In genomic region chr9:37574996-37575395, GRCh38 we compare ENCODE assay signal across 10 cellular contexts. TPM values are rescaled to one million over a fixed set of nuclear protein-coding genes. Genes with fewer than 3 reads are reported as not detected.
A peak's percentile ranks its signal among the peaks of the same experiment; 100 is the strongest.
DNase-seq lines count a peak whose midpoint lies in the region; ATAC-seq and TF ChIP-seq lines count a peak whose summit lies in the region.
"Had no signal": no experiment of that assay in that cellular context is flagged by ENCODE, and none has a peak within 500 bp of the region (broad histone marks: within the 10 kb centered on the region; RNA-seq: fewer than 3 reads in every experiment).

No MANE protein-coding gene starts in this region.

- ATAC-seq in sciatic nerve (no peak), GM18870 (IDR thresholded peaks at IDR 0.05; ENCODE audit: unreplicated experiment) (no peak)

- H3K4me1 Mint-ChIP-seq in endodermal cell: peaks cover 38% of the 10 kb centered on the region

- no peaks in the 10 kb centered on the region for H3K9me3 Mint-ChIP-seq in endodermal cell

- TF ChIP-seq CTCF in endodermal cell (conservative IDR thresholded peaks at IDR 0.05): no peak
- no peak for TF ChIP-seq CTCF in ovary (IDR thresholded peaks at IDR 0.05)

- no peak for TF ChIP-seq POLR2A in ovary (IDR thresholded peaks at IDR 0.05)

- H3K9me3 ChIP-seq in endodermal cell (ENCODE audit: control insufficient read depth, low read length) (no peaks in the 10 kb centered on the region), ovary (no peaks in the 10 kb centered on the region)

- intact Hi-C loops in ovary (cut with DNase I) (loop anchor here in 2 of 4 donors (5.0 to 10.0 kb wide), 3 partner anchors 88 to 210 kb away; partner anchors contain the start of genes EXOSC3 (in 1 of the 2) and POLR1E (in 1 of the 2)), sciatic nerve (cut with DNase I) (no loop called here)

- H3K36me3 ChIP-seq in endodermal cell (ENCODE audit: control insufficient read depth, insufficient read depth, low read length): peaks cover 15% of the 10 kb centered on the region
- H3K36me3 ChIP-seq in ovary: no peaks in the 10 kb centered on the region

- H3K27ac Mint-ChIP-seq in endodermal cell: no peak overlapping the region

- peak overlapping the region; percentile 56 for H3K9ac ChIP-seq in endodermal cell (ENCODE audit: extremely low read depth, low read length, poor library complexity, severe bottlenecking)

- WGBS in endodermal cell (ENCODE audit: insufficient coverage in 1 of 2, insufficient read length in 1 of 2), 2 experiments: 70 to 90% methylated on average over 1 to 4 of the region's 4 CpGs
- 48 to 59% (median 53%) methylated on average over 4 of the region's 4 CpGs for WGBS in ovary, 3 donors

- H3K27me3 Mint-ChIP-seq in endodermal cell (ENCODE audit: insufficient read depth): no peaks in the 10 kb centered on the region

- peaks cover 10% of the 10 kb centered on the region for H3K4me1 ChIP-seq in endodermal cell (ENCODE audit: control insufficient read depth, insufficient read depth, low read length)
- H3K4me1 ChIP-seq in ovary (ENCODE audit: insufficient read depth): peaks cover 4% of the 10 kb centered on the region

- H3K27ac ChIP-seq in endodermal cell (ENCODE audit: low read depth, low read length) (peak overlapping the region; percentile 64), ovary (no peak overlapping the region)
- H3K27ac ChIP-seq: epithelial cell of prostate had no signal

- peak overlapping the region; percentile 82 for H3K4me3 Mint-ChIP-seq in endodermal cell

- TF ChIP-seq EP300 in ovary (IDR thresholded peaks at IDR 0.05): no peak

- H3K27me3 ChIP-seq in endodermal cell (ENCODE audit: control insufficient read depth, insufficient read depth, low read length, poor library complexity, severe bottlenecking) (no peaks in the 10 kb centered on the region), ovary (no peaks in the 10 kb centered on the region)

- peaks cover 10% of the 10 kb centered on the region for H3K36me3 Mint-ChIP-seq in endodermal cell (ENCODE audit: low read depth)

- H3K4me3 ChIP-seq in endodermal cell (ENCODE audit: low read length) (peak overlapping the region; percentile 87), ovary (peak overlapping the region; percentile 54)

- DNase-seq in DMS 273 (lab: John Stamatoyannopoulos, UW; ENCODE audit: unreplicated experiment) (peak; percentile 74), NCI-H2171 treated with DMSO at 0.1 percent for 48 hours (lab: John Stamatoyannopoulos, UW) (peak; percentile 85), endodermal cell (no peak), ovary (no peak), 8988T (no peak), NCI-H1105 (lab: John Stamatoyannopoulos, UW) (no peak), sciatic nerve (ENCODE audit: low spot score) (no peak)
- DNase-seq: T-helper 9 cell had no signal

RNA-seq across cellular contexts. Expression of gene FBXO10, which starts 1.2 kb away (rescaled TPM):
- total RNA-seq in endodermal cell: 10 to 100 TPM; 19.5 to 26.6 TPM
- polyA plus RNA-seq in endodermal cell (2013, experiment 1 of 2): 22.5 TPM
- polyA plus RNA-seq in endodermal cell (2013, experiment 2 of 2): 21.2 TPM
- total RNA-seq in ovary: 1 to 10 TPM; 3.0 to 7.2 (median 4.7) TPM
- 1 to 10 TPM; 3.2 to 6.7 TPM for polyA plus RNA-seq in ovary
- total RNA-seq in sciatic nerve: 8.0 TPM

RNA-seq across cellular contexts. Expression of gene TOMM5, which starts 17.4 kb away (rescaled TPM):
- total RNA-seq in endodermal cell (100 to 1,000 TPM; 110 to 115 TPM), ovary (100 to 1,000 TPM in 1 of 7 donors, 10 to 100 TPM in 6; 47.5 to 106 (median 58.2) TPM), sciatic nerve (60.0 TPM)
- 162 TPM for polyA plus RNA-seq in endodermal cell (2013, experiment 1 of 2)
- 152 TPM for polyA plus RNA-seq in endodermal cell (2013, experiment 2 of 2)
- polyA plus RNA-seq in ovary: 10 to 100 TPM; 81.1 to 85.7 TPM

Comparison
In these comparisons a context has a peak if more than half of its experiments do, and no peak if none do; other contexts are left out.
1. DNase-seq: peak in DMS 273 (single experiment) and NCI-H2171 treated with DMSO at 0.1 percent for 48 hours (single experiment); none in endodermal cell (single experiment), ovary (0 of 5), 8988T (single experiment), NCI-H1105 (single experiment) and sciatic nerve (single experiment).